Comparison of ENCODE assay signal across 1 cellular context in the genomic region with DNA sequence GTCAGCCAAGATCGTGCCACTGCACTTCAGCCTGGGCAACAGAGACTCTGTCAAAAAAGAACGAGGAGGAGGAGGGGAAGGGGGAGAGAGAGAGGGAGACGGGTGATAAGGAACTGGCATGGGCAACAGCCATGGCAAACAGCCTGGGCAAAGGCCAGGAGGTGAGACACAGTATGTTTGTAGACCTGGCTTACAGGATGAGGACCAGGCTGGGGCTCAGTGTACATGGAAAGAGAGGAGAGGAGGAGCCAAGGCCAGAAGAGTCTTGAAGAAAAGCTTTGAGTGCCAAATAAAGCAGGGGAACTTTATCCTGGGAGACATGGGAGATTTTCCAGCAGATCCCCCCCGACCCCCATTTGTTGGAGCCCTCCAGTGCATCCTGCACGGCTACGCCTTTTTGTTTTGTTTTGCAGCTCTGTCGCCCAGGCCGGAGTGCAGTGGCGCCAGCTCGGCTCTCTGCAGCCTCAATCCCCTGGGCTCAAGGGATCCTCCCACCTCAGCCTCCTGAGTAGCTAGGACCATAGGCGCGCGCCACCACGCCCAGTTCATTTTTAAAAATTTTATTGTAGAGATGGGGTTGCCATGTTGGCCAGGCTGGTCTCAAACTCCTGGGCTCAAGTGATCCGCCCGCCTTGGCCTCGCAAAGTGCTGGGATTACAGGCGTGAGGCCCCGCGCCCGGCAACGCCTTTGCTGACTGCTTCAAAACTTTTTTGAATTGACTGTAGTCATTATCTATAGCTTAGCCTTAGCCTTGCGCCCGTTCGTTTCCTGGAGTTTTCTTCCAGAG.
TF ChIP-seq lines count a peak whose summit lies in the region.

No MANE protein-coding gene starts in this region.

TF ChIP-seq in K562, 482 proteins besides CTCF, POLR2A, EP300 and RAD21 (continued from another document):
- TF ChIP-seq RB1 (IDR thresholded peaks at IDR 0.05; ENCODE audit: low read depth) (no peak), TCF7L2 (IDR thresholded peaks at IDR 0.05; ENCODE audit: low read depth, low read length) (no peak)
- TF ChIP-seq, protein P1, sequence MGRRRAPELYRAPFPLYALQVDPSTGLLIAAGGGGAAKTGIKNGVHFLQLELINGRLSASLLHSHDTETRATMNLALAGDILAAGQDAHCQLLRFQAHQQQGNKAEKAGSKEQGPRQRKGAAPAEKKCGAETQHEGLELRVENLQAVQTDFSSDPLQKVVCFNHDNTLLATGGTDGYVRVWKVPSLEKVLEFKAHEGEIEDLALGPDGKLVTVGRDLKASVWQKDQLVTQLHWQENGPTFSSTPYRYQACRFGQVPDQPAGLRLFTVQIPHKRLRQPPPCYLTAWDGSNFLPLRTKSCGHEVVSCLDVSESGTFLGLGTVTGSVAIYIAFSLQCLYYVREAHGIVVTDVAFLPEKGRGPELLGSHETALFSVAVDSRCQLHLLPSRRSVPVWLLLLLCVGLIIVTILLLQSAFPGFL (CRISPR knock-in tag; IDR thresholded peaks at IDR 0.05), result peak; percentile 80; the same call in 1 of the 2 replicates
